Comparison of ENCODE assay signal across 19 cellular contexts in genomic region chr11:86582898-86583297, GRCh38.
"Had no signal": no experiment of that assay in that cellular context is flagged by ENCODE, and none has a peak within 500 bp of the region (broad histone marks: within the 10 kb centered on the region; RNA-seq: fewer than 3 reads in every experiment).

No MANE protein-coding gene starts in this region.

- H3K4me3 ChIP-seq: dorsolateral prefrontal cortex, left lung, sigmoid colon, testis, upper lobe of right lung had no signal

- FAIRE-seq: kidney had no signal

- H3K4me3 Mint-ChIP-seq: activated CD4-positive, alpha-beta T cell treated with anti-CD3 and anti-CD28 coated beads, Interleukin-2, amount 10 ng/mL, durations not matched to agents 24 days and 14 days; activated CD8-positive, alpha-beta T cell treated with anti-CD3 and anti-CD28 coated beads for 36 hours; activated T-cell treated with anti-CD3 and anti-CD28 coated beads, Interleukin-2, amount 50 U/mL, for 24 hours; brain; mesothelial cell of epicardium; neural crest cell; stimulated activated effector memory CD8-positive, alpha-beta T cell treated with anti-CD3 and anti-CD28 coated beads, Interleukin-12 subunit alpha, Interleukin-12 subunit beta, amount 100 ng/mL, for 72 hours; T-cell had no signal

- H3K36me3 ChIP-seq: left lung, sigmoid colon, upper lobe of right lung had no signal

- H3K27ac ChIP-seq: dorsolateral prefrontal cortex, foreskin keratinocyte, left lung, testis, upper lobe of right lung had no signal

- H3K27me3 ChIP-seq: dorsolateral prefrontal cortex, foreskin keratinocyte, left lung, sigmoid colon, testis, upper lobe of right lung had no signal

- H3K27ac Mint-ChIP-seq: activated CD4-positive, alpha-beta T cell treated with anti-CD3 and anti-CD28 coated beads, Interleukin-2, amount 10 ng/mL, durations not matched to agents 24 days and 14 days; activated CD8-positive, alpha-beta T cell treated with anti-CD3 and anti-CD28 coated beads for 36 hours; activated T-cell treated with anti-CD3 and anti-CD28 coated beads, Interleukin-2, amount 50 U/mL, for 24 hours; activated T-helper 2 cell treated with anti-CD3 and anti-CD28 coated beads, Interferon-gamma antibody, Interleukin-2, Interleukin-4, amounts not matched to agents 10 μg/mL and 5 μg/mL and 100 μg/mL, durations not matched to agents 14 hours and 24 hours and 36 hours; mesothelial cell of epicardium; stimulated activated effector memory CD8-positive, alpha-beta T cell treated with anti-CD3 and anti-CD28 coated beads, Interleukin-12 subunit alpha, Interleukin-12 subunit beta, amount 100 ng/mL, for 72 hours; T-cell had no signal

- ATAC-seq: activated CD8-positive, alpha-beta T cell treated with anti-CD3 and anti-CD28 coated beads for 36 hours; foreskin keratinocyte; left lung; stimulated activated effector memory CD8-positive, alpha-beta T cell treated with anti-CD3 and anti-CD28 coated beads, Interleukin-12 subunit alpha, Interleukin-12 subunit beta, amount 100 ng/mL, for 72 hours; T-cell; upper lobe of right lung had no signal

- H3K36me3 Mint-ChIP-seq: brain; mesothelial cell of epicardium; stimulated activated effector memory CD8-positive, alpha-beta T cell treated with anti-CD3 and anti-CD28 coated beads, Interleukin-12 subunit alpha, Interleukin-12 subunit beta, amount 100 ng/mL, for 72 hours; T-cell had no signal

- H3K4me1 Mint-ChIP-seq: stimulated activated effector memory CD8-positive, alpha-beta T cell treated with anti-CD3 and anti-CD28 coated beads, Interleukin-12 subunit alpha, Interleukin-12 subunit beta, amount 100 ng/mL, for 72 hours; T-cell had no signal

- DNase-seq: activated CD4-positive, alpha-beta T cell treated with anti-CD3 and anti-CD28 coated beads, Interleukin-2, amount 10 ng/mL, durations not matched to agents 24 days and 14 days; activated CD8-positive, alpha-beta T cell treated with anti-CD3 and anti-CD28 coated beads for 36 hours; activated naive CD4-positive, alpha-beta T cell treated with Interleukin-2 at 50 U/mL for 16 hours; activated T-cell treated with anti-CD3 and anti-CD28 coated beads, Interleukin-2, amount 50 U/mL, for 24 hours; caudate nucleus; dorsolateral prefrontal cortex; foreskin keratinocyte; kidney; left lung; sigmoid colon; stimulated activated CD4-positive, alpha-beta T cell treated with anti-CD3 and anti-CD28 coated beads, Interleukin-4, amount 100 ng/mL, for 24 hours; T-cell; testis; upper lobe of right lung had no signal

- H3K27me3 Mint-ChIP-seq: activated CD4-positive, alpha-beta T cell treated with anti-CD3 and anti-CD28 coated beads, Interleukin-2, amount 10 ng/mL, durations not matched to agents 24 days and 14 days; brain had no signal

- H3K9me3 ChIP-seq: left lung, sigmoid colon, testis, upper lobe of right lung had no signal

- H3K9me3 Mint-ChIP-seq: activated CD4-positive, alpha-beta T cell treated with anti-CD3 and anti-CD28 coated beads, Interleukin-2, amount 10 ng/mL, durations not matched to agents 24 days and 14 days; activated CD8-positive, alpha-beta T cell treated with anti-CD3 and anti-CD28 coated beads for 36 hours; activated T-cell treated with anti-CD3 and anti-CD28 coated beads, Interleukin-2, amount 50 U/mL, for 24 hours; activated T-helper 2 cell treated with anti-CD3 and anti-CD28 coated beads, Interferon-gamma antibody, Interleukin-2, Interleukin-4, amounts not matched to agents 10 μg/mL and 5 μg/mL and 100 μg/mL, durations not matched to agents 14 hours and 24 hours and 36 hours; brain; mesothelial cell of epicardium; neural crest cell; stimulated activated effector memory CD8-positive, alpha-beta T cell treated with anti-CD3 and anti-CD28 coated beads, Interleukin-12 subunit alpha, Interleukin-12 subunit beta, amount 100 ng/mL, for 72 hours; T-cell had no signal
